Comparison of ENCODE assay signal across 12 cellular contexts in the genomic region with DNA sequence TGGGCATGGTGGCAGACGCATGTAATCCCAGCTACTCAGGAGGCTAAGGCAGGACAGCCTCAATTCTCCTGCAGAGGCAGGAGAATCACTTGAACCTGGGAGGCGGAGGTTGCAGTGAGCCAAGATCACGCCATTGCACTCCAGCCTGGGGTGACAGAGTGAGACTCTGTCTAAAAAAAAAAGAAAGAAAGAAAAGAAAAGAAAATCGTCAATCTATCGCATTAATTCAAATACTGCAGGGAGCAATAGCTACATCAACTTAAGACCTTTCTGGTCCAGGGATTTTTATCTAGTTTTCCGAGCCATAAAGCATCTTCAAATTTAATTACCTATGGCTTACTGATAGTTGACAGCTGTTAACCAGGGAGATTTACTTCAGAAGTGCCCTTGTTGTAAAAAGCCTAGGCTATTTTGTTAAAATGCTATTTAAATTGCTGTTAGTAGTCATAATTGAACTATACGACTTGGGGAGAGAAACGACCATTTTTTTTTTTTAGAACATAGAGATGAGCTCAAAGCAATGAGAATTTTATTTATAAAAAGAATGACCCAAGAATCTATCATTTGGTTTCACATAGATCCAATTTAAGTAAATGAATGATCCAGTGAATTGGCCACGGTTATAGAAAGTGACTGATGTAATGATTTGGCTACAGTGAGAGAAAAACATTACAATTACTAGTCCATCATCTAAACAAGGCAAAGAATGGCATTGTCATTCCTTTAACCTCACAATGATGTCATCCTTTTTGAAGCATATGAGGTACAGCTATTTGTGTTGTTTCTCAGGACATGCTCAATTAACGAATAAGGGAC.
DNase-seq lines count a peak whose midpoint lies in the region; ATAC-seq, FAIRE-seq and TF ChIP-seq lines count a peak whose summit lies in the region.
"Had no signal": no experiment of that assay in that cellular context is flagged by ENCODE, and none has a peak within 500 bp of the region (broad histone marks: within the 10 kb centered on the region; RNA-seq: fewer than 3 reads in every experiment).

No MANE protein-coding gene starts in this region.

- H3K9me3 ChIP-seq in HepG2 (ENCODE audit: low read length) (no peaks in the 10 kb centered on the region), right lobe of liver (no peaks in the 10 kb centered on the region)
- H3K9me3 ChIP-seq: neutrophil had no signal

- TF ChIP-seq CTCF in HepG2 (CRISPR knock-in tag; IDR thresholded peaks at IDR 0.05), result no peak
- TF ChIP-seq CTCF in right lobe of liver (IDR thresholded peaks at IDR 0.05), result no peak

- WGBS in HepG2 (ENCODE audit: low lambda C conversion rate), result 22% methylated on average over 10 of the region's 10 CpGs
- 43% methylated on average over 10 of the region's 10 CpGs for WGBS in right lobe of liver (ENCODE audit: insufficient coverage, low coverage, low lambda C conversion rate, missing lambda C conversion rate)

- ATAC-seq in HepG2 (no peak), right lobe of liver (no peak)
- ATAC-seq: activated CD8-positive, alpha-beta memory T cell treated with anti-CD3 and anti-CD28 coated beads, Interleukin-2, amount 10 ng/mL, durations not matched to agents 7 days and 5 days; K562 had no signal

- no peaks in the 10 kb centered on the region for H4K20me1 ChIP-seq in HepG2 (ENCODE audit: insufficient read depth, low read length)

- TF ChIP-seq POLR2A in HepG2 (IDR thresholded peaks at IDR 0.05; ENCODE audit: insufficient read depth in 1 of 2, low read depth in 2 of 2, low read length in 2 of 2) (no peak), right lobe of liver (IDR thresholded peaks at IDR 0.05) (no peak)

- H3K4me2 ChIP-seq in HepG2 (ENCODE audit: low read depth, low read length), result no peak overlapping the region

- H3K9ac ChIP-seq in HepG2 (ENCODE audit: insufficient read depth, low read depth, low read length), result no peak overlapping the region

- H3K27me3 ChIP-seq in HepG2 (ENCODE audit: control insufficient read depth in 1 of 2, insufficient read depth in 2 of 2, low read length in 2 of 2) (no peaks in the 10 kb centered on the region), right lobe of liver (no peaks in the 10 kb centered on the region)
- H3K27me3 ChIP-seq: neutrophil had no signal

- no peaks in the 10 kb centered on the region for H3K36me3 ChIP-seq in HepG2 (replicated peaks in 1 of 2; ENCODE audit: control insufficient read depth in 1 of 2, insufficient read depth in 2 of 2, low read length in 2 of 2)
- H3K36me3 ChIP-seq in right lobe of liver, result no peaks in the 10 kb centered on the region
- H3K36me3 ChIP-seq: neutrophil had no signal

- no peaks in the 10 kb centered on the region for H3K4me1 ChIP-seq in HepG2 (ENCODE audit: insufficient read depth, low read length)
- H3K4me1 ChIP-seq in right lobe of liver, result no peaks in the 10 kb centered on the region

- no peak for TF ChIP-seq EP300 in HepG2 (IDR thresholded peaks at IDR 0.05; ENCODE audit: low read depth in 2 of 2, low read length in 2 of 2)
- no peak for TF ChIP-seq EP300 in HepG2 (CRISPR knock-in tag; IDR thresholded peaks at IDR 0.05; ENCODE audit: borderline replicate concordance)

- H2AFZ ChIP-seq in HepG2 (ENCODE audit: low read length), result no peak overlapping the region

- CTCF ChIA-PET in HepG2 (lab: Yijun Ruan, JAX; ENCODE audit: low intra/inter-chr PET ratio, low total read pairs), result no interaction called here

- H3K27ac ChIP-seq in HepG2 (ENCODE audit: extremely low read length, insufficient read depth, low read length) (no peak overlapping the region), right lobe of liver (no peak overlapping the region)
- H3K27ac ChIP-seq: neutrophil had no signal

- BruUV-seq in HepG2 (replicated peaks; lab: Mats Ljungman, UMichigan), result no TSS peak

- intact Hi-C loops in HepG2 (cut with micrococcal nuclease; ENCODE audit: unreplicated experiment), result no loop called here
- intact Hi-C loops in right lobe of liver (cut with DNase I), result no loop called here

- no peak for DNase-seq in HepG2 (ENCODE audit: low spot score)
- no peak for DNase-seq in right lobe of liver
- peak; percentile 69 for DNase-seq in OCI-M1 (lab: John Stamatoyannopoulos, UW)
- DNase-seq in fibroblast of gingiva (ENCODE audit: low read depth), result peak; percentile 27
- peak; percentile 36 for DNase-seq in urothelium cell line (ENCODE audit: low spot score)
- no peak for DNase-seq in stimulated activated CD8-positive, alpha-beta memory T cell treated with anti-CD3 and anti-CD28 coated beads, Interleukin-4, amount 100 ng/mL, for 48 hours
- no peak for DNase-seq in activated CD4-positive, alpha-beta T cell treated with anti-CD3 and anti-CD28 coated beads for 1 hour
- no peak for DNase-seq in cerebellar nuclear complex (lab: John Stamatoyannopoulos, UW)
- DNase-seq: activated CD8-positive, alpha-beta memory T cell treated with anti-CD3 and anti-CD28 coated beads, Interleukin-2, amount 10 ng/mL, durations not matched to agents 7 days and 5 days; stimulated activated naive CD4-positive, alpha-beta T cell had no signal

- TF ChIP-seq RAD21 in HepG2 (CRISPR knock-in tag; IDR thresholded peaks at IDR 0.05), result no peak

- in situ Hi-C loops in HepG2 (cut with HindIII; ENCODE audit: extremely low pct_ligation_motif_present, low pct_unique_long_range_greater_than_20kb), result no loop called here

- FAIRE-seq in HepG2 (lab: Jason Lieb, UNC) (no peak), urothelium cell line (lab: Jason Lieb, UNC) (peak; percentile 86)
- FAIRE-seq: K562 had no signal

- no peaks in the 10 kb centered on the region for H3K79me2 ChIP-seq in HepG2 (ENCODE audit: insufficient read depth, low read length)

- no peak overlapping the region for H3K4me3 ChIP-seq in HepG2 (replicated peaks in 1 of 3; ENCODE audit: insufficient read depth in 1 of 3, low read depth in 2 of 3, low read length in 3 of 3)
- no peak overlapping the region for H3K4me3 ChIP-seq in right lobe of liver
- H3K4me3 ChIP-seq: K562 had no signal

- POLR2A ChIA-PET in HepG2 (lab: Yijun Ruan, JAX), result no interaction called here

TF ChIP-seq in HepG2, 621 proteins besides CTCF, POLR2A, EP300 and RAD21:
- TF ChIP-seq ZFP36L2 (CRISPR knock-in tag; IDR thresholded peaks at IDR 0.05) (no peak), ELF1 (CRISPR knock-in tag; IDR thresholded peaks at IDR 0.05) (no peak), ZBTB20 (CRISPR knock-in tag; IDR thresholded peaks at IDR 0.05; ENCODE audit: borderline replicate concordance, low read depth) (no peak), ATF7 (IDR thresholded peaks at IDR 0.05) (peak; percentile 90), ATF7 (CRISPR knock-in tag; IDR thresholded peaks at IDR 0.05) (no peak), NCOA5 (CRISPR knock-in tag; IDR thresholded peaks at IDR 0.05) (no peak)

Comparison
In these comparisons a context has a peak if more than half of its experiments do, and no peak if none do; other contexts are left out.
1. DNase-seq: peak in OCI-M1 (single experiment), fibroblast of gingiva (single experiment) and urothelium cell line (single experiment); none in HepG2 (single experiment), right lobe of liver (0 of 3), stimulated activated CD8-positive, alpha-beta memory T cell treated with anti-CD3 and anti-CD28 coated beads, Interleukin-4, amount 100 ng/mL, for 48 hours (single experiment), activated CD4-positive, alpha-beta T cell treated with anti-CD3 and anti-CD28 coated beads for 1 hour (single experiment) and cerebellar nuclear complex (0 of 2).